ENCODE assay signal across 1 cellular context in genomic region chr14:91258021-91258618, GRCh38.
TF ChIP-seq lines count a peak whose summit lies in the region.

No MANE protein-coding gene starts in this region.

TF ChIP-seq in WTC11, 78 proteins besides CTCF, POLR2A, EP300 and RAD21 (continued from another document):
- TF ChIP-seq, protein P1, sequence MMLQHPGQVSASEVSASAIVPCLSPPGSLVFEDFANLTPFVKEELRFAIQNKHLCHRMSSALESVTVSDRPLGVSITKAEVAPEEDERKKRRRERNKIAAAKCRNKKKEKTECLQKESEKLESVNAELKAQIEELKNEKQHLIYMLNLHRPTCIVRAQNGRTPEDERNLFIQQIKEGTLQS (CRISPR knock-in tag; conservative IDR thresholded peaks at IDR 0.05) = no peak
- no peak for TF ChIP-seq GABPB1 (CRISPR knock-in tag; IDR thresholded peaks at IDR 0.05)
- no peak for TF ChIP-seq TCF7 (CRISPR knock-in tag; IDR thresholded peaks at IDR 0.05; ENCODE audit: low read depth)
- no peak for TF ChIP-seq ZNF232 (CRISPR knock-in tag; IDR thresholded peaks at IDR 0.05)
- no peak for TF ChIP-seq FOXP4 (CRISPR knock-in tag; IDR thresholded peaks at IDR 0.05)
